6 cellular contexts compared by ENCODE assay signal in the genomic region with DNA sequence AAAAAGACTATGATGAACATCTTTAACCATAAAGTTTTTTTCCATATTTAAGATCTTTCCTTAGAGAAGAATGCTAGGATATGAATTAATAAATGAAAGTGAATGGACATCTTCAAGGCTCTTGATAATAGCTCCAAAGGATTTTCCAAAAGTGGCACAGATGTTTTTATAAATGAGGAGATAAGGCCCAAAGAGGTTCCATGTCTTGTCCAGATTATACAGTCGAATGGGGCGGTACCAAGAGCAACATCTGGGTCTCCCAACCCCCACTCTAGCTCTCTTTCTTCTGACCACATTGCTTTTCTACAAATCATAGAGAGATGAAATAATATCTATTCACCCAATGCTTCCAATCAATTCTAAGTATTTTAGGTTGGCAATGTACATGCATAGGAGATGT.
"Had no signal": no experiment of that assay in that cellular context is flagged by ENCODE, and none has a peak within 500 bp of the region (broad histone marks: within the 10 kb centered on the region; RNA-seq: fewer than 3 reads in every experiment).

No MANE protein-coding gene starts in this region.

- ATAC-seq: HepG2 had no signal

- DNase-seq: IMR-90, KBM-7, KG1 had no signal

- FAIRE-seq: HepG2, HTR-8/SVneo had no signal

- H3K27ac ChIP-seq: HL-60 had no signal
